In genomic region chr1:14443164-14443787, GRCh38 we compare ENCODE assay signal across 1 cellular context.
TF ChIP-seq lines count a peak whose summit lies in the region.

No MANE protein-coding gene starts in this region.

TF ChIP-seq in K562, 482 proteins besides CTCF, POLR2A, EP300 and RAD21 (continued from another document and continues in another):
- TF ChIP-seq FUS (optimal IDR thresholded peaks at IDR 0.05; ENCODE audit: low read depth, low read length) (no peak), SPI1 (IDR thresholded peaks at IDR 0.05; ENCODE audit: borderline replicate concordance, low read depth, low read length) (no peak), SRSF1 (IDR thresholded peaks at IDR 0.05; ENCODE audit: low read depth, low read length) (no peak), CTCFL (IDR thresholded peaks at IDR 0.05; ENCODE audit: borderline replicate concordance, insufficient read depth, low read depth, low read length, poor library complexity, severe bottlenecking) (no peak), MCM3 (IDR thresholded peaks at IDR 0.05) (no peak), NR4A1 (CRISPR knock-in tag; IDR thresholded peaks at IDR 0.05) (no peak), NR4A1 (tag; IDR thresholded peaks at IDR 0.05) (no peak), AFF1 (IDR thresholded peaks at IDR 0.05; ENCODE audit: low read depth in 1 of 2, partially characterized antibody in 2 of 2) (no peak), CBFB (CRISPR knock-in tag; IDR thresholded peaks at IDR 0.05) (no peak), ZNF133 (CRISPR knock-in tag; IDR thresholded peaks at IDR 0.05) (no peak), PTBP1 (IDR thresholded peaks at IDR 0.05; ENCODE audit: low read depth, low read length) (no peak), RFX5 (IDR thresholded peaks at IDR 0.05; ENCODE audit: low read depth, low read length) (no peak), ZZZ3 (IDR thresholded peaks at IDR 0.05) (no peak), KDM5B (IDR thresholded peaks at IDR 0.05; ENCODE audit: insufficient replicate concordance, low read depth, low read length) (no peak), ARNT (IDR thresholded peaks at IDR 0.05) (no peak), SAP30 (IDR thresholded peaks at IDR 0.05; ENCODE audit: borderline replicate concordance, insufficient read depth, low read depth, low read length, poor library complexity, severe bottlenecking) (no peak), SMAD4 (CRISPR knock-in tag; conservative IDR thresholded peaks at IDR 0.05) (peak; percentile 89), PBX2 (CRISPR knock-in tag; IDR thresholded peaks at IDR 0.05; ENCODE audit: low read depth) (no peak), PBX2 (tag; conservative IDR thresholded peaks at IDR 0.05; ENCODE audit: low read depth) (peak; percentile 8; the same call in 1 of the 2 replicates), ARID3A (IDR thresholded peaks at IDR 0.05; ENCODE audit: borderline replicate concordance, low read depth, low read length) (0 out of 2 replicates have a peak, but pooled peaks have one; percentile 9), ZBTB2 (IDR thresholded peaks at IDR 0.05) (peak; percentile 31; the same call in 1 of the 2 replicates), IFI16 (CRISPR knock-in tag; IDR thresholded peaks at IDR 0.05) (no peak), ZNF316 (IDR thresholded peaks at IDR 0.05) (no peak), MCM2 (IDR thresholded peaks at IDR 0.05; ENCODE audit: low read depth) (no peak), TRIM25 (IDR thresholded peaks at IDR 0.05; ENCODE audit: borderline replicate concordance) (no peak), KHSRP (IDR thresholded peaks at IDR 0.05) (no peak; the same call in 1 of the 2 replicates), HMG20B (CRISPR knock-in tag; IDR thresholded peaks at IDR 0.05) (no peak), RNF2 (IDR thresholded peaks at IDR 0.05) (peak; percentile 8; the same call in 1 of the 2 replicates), FOXP1 (CRISPR knock-in tag; IDR thresholded peaks at IDR 0.05) (no peak), SMARCC2 (IDR thresholded peaks at IDR 0.05; ENCODE audit: low read depth) (peak; percentile 63), TAF9B (IDR thresholded peaks at IDR 0.05; ENCODE audit: partially characterized antibody) (no peak), EP400 (IDR thresholded peaks at IDR 0.05) (no peak), ZNF124 (CRISPR knock-in tag; IDR thresholded peaks at IDR 0.05) (no peak), YBX1 (IDR thresholded peaks at IDR 0.05) (no peak), TEAD2 (tag; IDR thresholded peaks at IDR 0.05) (no peak), SRSF3 (IDR thresholded peaks at IDR 0.05; ENCODE audit: insufficient read depth, low read length) (no peak), NEUROD1 (IDR thresholded peaks at IDR 0.05; ENCODE audit: borderline replicate concordance, low read depth, low read length, partially characterized antibody) (no peak), CBX8 (IDR thresholded peaks at IDR 0.05; ENCODE audit: borderline replicate concordance, extremely low read depth, low read depth, low read length, poor library complexity, severe bottlenecking) (no peak), ZNF785 (CRISPR knock-in tag; IDR thresholded peaks at IDR 0.05) (no peak), MBD1 (CRISPR knock-in tag; IDR thresholded peaks at IDR 0.05) (no peak), BRCA1 (IDR thresholded peaks at IDR 0.05) (no peak), BRCA1 (CRISPR knock-in tag; IDR thresholded peaks at IDR 0.05) (no peak), XRCC3 (IDR thresholded peaks at IDR 0.05) (no peak), MEF2A (IDR thresholded peaks at IDR 0.05; ENCODE audit: control insufficient read depth, low read depth, low read length) (no peak), ZNF212 (CRISPR knock-in tag; IDR thresholded peaks at IDR 0.05) (no peak), RBBP5 (IDR thresholded peaks at IDR 0.05; ENCODE audit: borderline replicate concordance, insufficient read depth, low read length, poor library complexity, severe bottlenecking) (no peak), CBX1 (IDR thresholded peaks at IDR 0.05; ENCODE audit: low read depth) (no peak), PHB2 (IDR thresholded peaks at IDR 0.05; ENCODE audit: low read depth) (no peak)
